Comparison of ENCODE assay signal across 23 cellular contexts in genomic region chr15:31127596-31128261, GRCh38. TPM values are rescaled to one million over a fixed set of nuclear protein-coding genes. Genes with fewer than 3 reads are reported as not detected.
"Had no signal": no experiment of that assay in that cellular context is flagged by ENCODE, and none has a peak within 500 bp of the region (broad histone marks: within the 10 kb centered on the region; RNA-seq: fewer than 3 reads in every experiment).

No MANE protein-coding gene starts in this region.

- H3K27ac ChIP-seq: epithelial cell of prostate, esophagus muscularis mucosa, gastrocnemius medialis, heart right ventricle, stomach, thoracic aorta, transverse colon had no signal

- H3K27me3 ChIP-seq: gastrocnemius medialis, heart right ventricle, stomach, transverse colon had no signal

- H3K9me3 ChIP-seq: gastrocnemius medialis, thoracic aorta, transverse colon had no signal

- H3K4me3 ChIP-seq: esophagus muscularis mucosa, gastrocnemius medialis, heart right ventricle, lung, stomach, thoracic aorta, transverse colon had no signal

- ATAC-seq: effector memory CD8-positive, alpha-beta T cell; gastrocnemius medialis; heart right ventricle; left ventricle myocardium superior; naive thymus-derived CD4-positive, alpha-beta T cell; right cardiac atrium had no signal

- DNase-seq: cortex of kidney; effector memory CD8-positive, alpha-beta T cell; gastrocnemius medialis; heart right ventricle; immature natural killer cell; left ventricle myocardium superior; mesendoderm; naive thymus-derived CD4-positive, alpha-beta T cell; nephron progenitor cell; right cardiac atrium; small intestine; stimulated activated CD4-positive, alpha-beta T cell treated with anti-CD3 and anti-CD28 coated beads, Interleukin-12 subunit alpha, Interleukin-12 subunit beta, amount 100 ng/mL, for 4 hours; stimulated activated naive CD4-positive, alpha-beta T cell; stomach; substantia nigra; transverse colon had no signal

- H3K36me3 ChIP-seq: esophagus muscularis mucosa, gastrocnemius medialis, heart right ventricle, stomach, thoracic aorta, transverse colon had no signal

RNA-seq across cellular contexts. Expression of gene TRPM1, which starts 26.2 kb away (rescaled TPM):
- total RNA-seq: esophagus muscularis mucosa; gastrocnemius medialis; heart right ventricle; left ventricle myocardium superior; lung; naive thymus-derived CD4-positive, alpha-beta T cell; osteocyte; posterior vena cava; right cardiac atrium; stomach; thoracic aorta; transverse colon; ureter had no signal
- polyA plus RNA-seq: naive thymus-derived CD4-positive, alpha-beta T cell had no signal
